In the genomic region with DNA sequence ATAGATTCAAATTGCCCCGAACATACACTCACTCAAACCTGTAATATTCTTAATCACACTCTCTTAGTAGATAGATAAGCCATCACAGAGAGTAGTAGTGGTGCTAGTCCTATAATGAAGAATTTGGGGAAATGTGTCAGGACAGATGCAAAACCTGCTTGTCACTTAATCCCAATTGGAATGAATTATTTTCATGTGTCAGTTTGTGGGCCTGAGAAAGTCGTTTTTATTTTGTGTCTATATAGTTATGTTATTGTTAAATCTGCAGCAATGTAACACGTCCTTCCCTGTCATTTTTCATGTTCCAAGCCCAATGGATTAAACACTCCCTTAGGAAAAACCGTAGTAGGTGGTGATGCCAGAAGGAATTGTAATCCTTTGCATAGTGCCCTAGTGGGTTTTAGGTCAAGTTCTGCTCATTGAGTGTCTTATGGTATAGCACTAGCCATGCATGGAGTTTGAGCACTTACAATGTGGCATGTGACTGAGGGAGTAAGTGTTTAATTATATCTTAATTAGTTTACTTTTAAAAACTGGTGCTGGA, we compare ENCODE assay signal across 1 cellular context.
TF ChIP-seq lines count a peak whose summit lies in the region.

No MANE protein-coding gene starts in this region.

TF ChIP-seq in K562, 482 proteins besides CTCF, POLR2A, EP300 and RAD21 (continued from another document and continues in another):
- TF ChIP-seq, protein P1, sequence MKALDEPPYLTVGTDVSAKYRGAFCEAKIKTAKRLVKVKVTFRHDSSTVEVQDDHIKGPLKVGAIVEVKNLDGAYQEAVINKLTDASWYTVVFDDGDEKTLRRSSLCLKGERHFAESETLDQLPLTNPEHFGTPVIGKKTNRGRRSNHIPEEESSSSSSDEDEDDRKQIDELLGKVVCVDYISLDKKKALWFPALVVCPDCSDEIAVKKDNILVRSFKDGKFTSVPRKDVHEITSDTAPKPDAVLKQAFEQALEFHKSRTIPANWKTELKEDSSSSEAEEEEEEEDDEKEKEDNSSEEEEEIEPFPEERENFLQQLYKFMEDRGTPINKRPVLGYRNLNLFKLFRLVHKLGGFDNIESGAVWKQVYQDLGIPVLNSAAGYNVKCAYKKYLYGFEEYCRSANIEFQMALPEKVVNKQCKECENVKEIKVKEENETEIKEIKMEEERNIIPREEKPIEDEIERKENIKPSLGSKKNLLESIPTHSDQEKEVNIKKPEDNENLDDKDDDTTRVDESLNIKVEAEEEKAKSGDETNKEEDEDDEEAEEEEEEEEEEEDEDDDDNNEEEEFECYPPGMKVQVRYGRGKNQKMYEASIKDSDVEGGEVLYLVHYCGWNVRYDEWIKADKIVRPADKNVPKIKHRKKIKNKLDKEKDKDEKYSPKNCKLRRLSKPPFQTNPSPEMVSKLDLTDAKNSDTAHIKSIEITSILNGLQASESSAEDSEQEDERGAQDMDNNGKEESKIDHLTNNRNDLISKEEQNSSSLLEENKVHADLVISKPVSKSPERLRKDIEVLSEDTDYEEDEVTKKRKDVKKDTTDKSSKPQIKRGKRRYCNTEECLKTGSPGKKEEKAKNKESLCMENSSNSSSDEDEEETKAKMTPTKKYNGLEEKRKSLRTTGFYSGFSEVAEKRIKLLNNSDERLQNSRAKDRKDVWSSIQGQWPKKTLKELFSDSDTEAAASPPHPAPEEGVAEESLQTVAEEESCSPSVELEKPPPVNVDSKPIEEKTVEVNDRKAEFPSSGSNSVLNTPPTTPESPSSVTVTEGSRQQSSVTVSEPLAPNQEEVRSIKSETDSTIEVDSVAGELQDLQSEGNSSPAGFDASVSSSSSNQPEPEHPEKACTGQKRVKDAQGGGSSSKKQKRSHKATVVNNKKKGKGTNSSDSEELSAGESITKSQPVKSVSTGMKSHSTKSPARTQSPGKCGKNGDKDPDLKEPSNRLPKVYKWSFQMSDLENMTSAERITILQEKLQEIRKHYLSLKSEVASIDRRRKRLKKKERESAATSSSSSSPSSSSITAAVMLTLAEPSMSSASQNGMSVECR (CRISPR knock-in tag; IDR thresholded peaks at IDR 0.05), result no peak
- TF ChIP-seq NFYB (IDR thresholded peaks at IDR 0.05; ENCODE audit: extremely low read depth, insufficient read length), result no peak
- TF ChIP-seq MAFK (IDR thresholded peaks at IDR 0.05; ENCODE audit: low read length), result no peak
- peak; percentile 93 for TF ChIP-seq CHCHD3 (CRISPR knock-in tag; IDR thresholded peaks at IDR 0.05)
- TF ChIP-seq LEF1 (IDR thresholded peaks at IDR 0.05), result 0 out of 2 replicates have a peak, but pooled peaks have one; percentile 18
- TF ChIP-seq TAF9B (IDR thresholded peaks at IDR 0.05; ENCODE audit: partially characterized antibody), result no peak
- TF ChIP-seq, protein P2, sequence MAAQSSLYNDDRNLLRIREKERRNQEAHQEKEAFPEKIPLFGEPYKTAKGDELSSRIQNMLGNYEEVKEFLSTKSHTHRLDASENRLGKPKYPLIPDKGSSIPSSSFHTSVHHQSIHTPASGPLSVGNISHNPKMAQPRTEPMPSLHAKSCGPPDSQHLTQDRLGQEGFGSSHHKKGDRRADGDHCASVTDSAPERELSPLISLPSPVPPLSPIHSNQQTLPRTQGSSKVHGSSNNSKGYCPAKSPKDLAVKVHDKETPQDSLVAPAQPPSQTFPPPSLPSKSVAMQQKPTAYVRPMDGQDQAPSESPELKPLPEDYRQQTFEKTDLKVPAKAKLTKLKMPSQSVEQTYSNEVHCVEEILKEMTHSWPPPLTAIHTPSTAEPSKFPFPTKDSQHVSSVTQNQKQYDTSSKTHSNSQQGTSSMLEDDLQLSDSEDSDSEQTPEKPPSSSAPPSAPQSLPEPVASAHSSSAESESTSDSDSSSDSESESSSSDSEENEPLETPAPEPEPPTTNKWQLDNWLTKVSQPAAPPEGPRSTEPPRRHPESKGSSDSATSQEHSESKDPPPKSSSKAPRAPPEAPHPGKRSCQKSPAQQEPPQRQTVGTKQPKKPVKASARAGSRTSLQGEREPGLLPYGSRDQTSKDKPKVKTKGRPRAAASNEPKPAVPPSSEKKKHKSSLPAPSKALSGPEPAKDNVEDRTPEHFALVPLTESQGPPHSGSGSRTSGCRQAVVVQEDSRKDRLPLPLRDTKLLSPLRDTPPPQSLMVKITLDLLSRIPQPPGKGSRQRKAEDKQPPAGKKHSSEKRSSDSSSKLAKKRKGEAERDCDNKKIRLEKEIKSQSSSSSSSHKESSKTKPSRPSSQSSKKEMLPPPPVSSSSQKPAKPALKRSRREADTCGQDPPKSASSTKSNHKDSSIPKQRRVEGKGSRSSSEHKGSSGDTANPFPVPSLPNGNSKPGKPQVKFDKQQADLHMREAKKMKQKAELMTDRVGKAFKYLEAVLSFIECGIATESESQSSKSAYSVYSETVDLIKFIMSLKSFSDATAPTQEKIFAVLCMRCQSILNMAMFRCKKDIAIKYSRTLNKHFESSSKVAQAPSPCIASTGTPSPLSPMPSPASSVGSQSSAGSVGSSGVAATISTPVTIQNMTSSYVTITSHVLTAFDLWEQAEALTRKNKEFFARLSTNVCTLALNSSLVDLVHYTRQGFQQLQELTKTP (IDR thresholded peaks at IDR 0.05; ENCODE audit: low read depth in 1 of 2, partially characterized antibody in 2 of 2), result peak in 1 of 2 experiments; percentile 19
- TF ChIP-seq NFIC (IDR thresholded peaks at IDR 0.05), result no peak
- no peak for TF ChIP-seq RBM39 (optimal IDR thresholded peaks at IDR 0.05; ENCODE audit: low read depth, low read length)
- no peak for TF ChIP-seq SNIP1 (IDR thresholded peaks at IDR 0.05; ENCODE audit: low read depth)
- TF ChIP-seq, protein P3, sequence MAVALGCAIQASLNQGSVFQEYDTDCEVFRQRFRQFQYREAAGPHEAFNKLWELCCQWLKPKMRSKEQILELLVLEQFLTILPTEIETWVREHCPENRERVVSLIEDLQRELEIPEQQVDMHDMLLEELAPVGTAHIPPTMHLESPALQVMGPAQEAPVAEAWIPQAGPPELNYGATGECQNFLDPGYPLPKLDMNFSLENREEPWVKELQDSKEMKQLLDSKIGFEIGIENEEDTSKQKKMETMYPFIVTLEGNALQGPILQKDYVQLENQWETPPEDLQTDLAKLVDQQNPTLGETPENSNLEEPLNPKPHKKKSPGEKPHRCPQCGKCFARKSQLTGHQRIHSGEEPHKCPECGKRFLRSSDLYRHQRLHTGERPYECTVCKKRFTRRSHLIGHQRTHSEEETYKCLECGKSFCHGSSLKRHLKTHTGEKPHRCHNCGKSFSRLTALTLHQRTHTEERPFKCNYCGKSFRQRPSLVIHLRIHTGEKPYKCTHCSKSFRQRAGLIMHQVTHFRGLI (CRISPR knock-in tag; IDR thresholded peaks at IDR 0.05), result no peak
- TF ChIP-seq, protein P4, sequence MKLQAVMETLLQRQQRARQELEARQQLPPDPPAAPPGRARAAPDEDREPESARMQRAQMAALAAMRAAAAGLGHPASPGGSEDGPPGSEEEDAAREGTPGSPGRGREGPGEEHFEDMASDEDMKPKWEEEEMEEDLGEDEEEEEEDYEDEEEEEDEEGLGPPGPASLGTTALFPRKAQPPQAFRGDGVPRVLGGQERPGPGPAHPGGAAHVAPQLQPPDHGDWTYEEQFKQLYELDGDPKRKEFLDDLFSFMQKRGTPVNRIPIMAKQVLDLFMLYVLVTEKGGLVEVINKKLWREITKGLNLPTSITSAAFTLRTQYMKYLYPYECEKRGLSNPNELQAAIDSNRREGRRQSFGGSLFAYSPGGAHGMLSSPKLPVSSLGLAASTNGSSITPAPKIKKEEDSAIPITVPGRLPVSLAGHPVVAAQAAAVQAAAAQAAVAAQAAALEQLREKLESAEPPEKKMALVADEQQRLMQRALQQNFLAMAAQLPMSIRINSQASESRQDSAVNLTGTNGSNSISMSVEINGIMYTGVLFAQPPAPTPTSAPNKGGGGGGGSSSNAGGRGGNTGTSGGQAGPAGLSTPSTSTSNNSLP (IDR thresholded peaks at IDR 0.05; ENCODE audit: borderline replicate concordance, low read depth, low read length), result 0 out of 2 replicates have a peak, but pooled peaks have one; percentile 18
- TF ChIP-seq, protein P5, sequence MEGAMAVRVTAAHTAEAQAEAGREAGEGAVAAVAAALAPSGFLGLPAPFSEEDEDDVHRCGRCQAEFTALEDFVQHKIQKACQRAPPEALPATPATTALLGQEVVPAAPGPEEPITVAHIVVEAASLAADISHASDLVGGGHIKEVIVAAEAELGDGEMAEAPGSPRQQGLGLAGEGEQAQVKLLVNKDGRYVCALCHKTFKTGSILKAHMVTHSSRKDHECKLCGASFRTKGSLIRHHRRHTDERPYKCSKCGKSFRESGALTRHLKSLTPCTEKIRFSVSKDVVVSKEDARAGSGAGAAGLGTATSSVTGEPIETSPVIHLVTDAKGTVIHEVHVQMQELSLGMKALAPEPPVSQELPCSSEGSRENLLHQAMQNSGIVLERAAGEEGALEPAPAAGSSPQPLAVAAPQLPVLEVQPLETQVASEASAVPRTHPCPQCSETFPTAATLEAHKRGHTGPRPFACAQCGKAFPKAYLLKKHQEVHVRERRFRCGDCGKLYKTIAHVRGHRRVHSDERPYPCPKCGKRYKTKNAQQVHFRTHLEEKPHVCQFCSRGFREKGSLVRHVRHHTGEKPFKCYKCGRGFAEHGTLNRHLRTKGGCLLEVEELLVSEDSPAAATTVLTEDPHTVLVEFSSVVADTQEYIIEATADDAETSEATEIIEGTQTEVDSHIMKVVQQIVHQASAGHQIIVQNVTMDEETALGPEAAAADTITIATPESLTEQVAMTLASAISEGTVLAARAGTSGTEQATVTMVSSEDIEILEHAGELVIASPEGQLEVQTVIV (CRISPR knock-in tag; IDR thresholded peaks at IDR 0.05; ENCODE audit: borderline replicate concordance), result peak; percentile 51
- TF ChIP-seq POLR3A (IDR thresholded peaks at IDR 0.05; ENCODE audit: borderline replicate concordance, extremely low read depth, insufficient read depth, insufficient read length), result no peak
- TF ChIP-seq ZC3H8 (IDR thresholded peaks at IDR 0.05), result no peak
- no peak; the same call in 1 of the 2 replicates for TF ChIP-seq ZBTB1 (CRISPR knock-in tag; IDR thresholded peaks at IDR 0.05; ENCODE audit: borderline replicate concordance, low read depth)
- TF ChIP-seq, protein P6, sequence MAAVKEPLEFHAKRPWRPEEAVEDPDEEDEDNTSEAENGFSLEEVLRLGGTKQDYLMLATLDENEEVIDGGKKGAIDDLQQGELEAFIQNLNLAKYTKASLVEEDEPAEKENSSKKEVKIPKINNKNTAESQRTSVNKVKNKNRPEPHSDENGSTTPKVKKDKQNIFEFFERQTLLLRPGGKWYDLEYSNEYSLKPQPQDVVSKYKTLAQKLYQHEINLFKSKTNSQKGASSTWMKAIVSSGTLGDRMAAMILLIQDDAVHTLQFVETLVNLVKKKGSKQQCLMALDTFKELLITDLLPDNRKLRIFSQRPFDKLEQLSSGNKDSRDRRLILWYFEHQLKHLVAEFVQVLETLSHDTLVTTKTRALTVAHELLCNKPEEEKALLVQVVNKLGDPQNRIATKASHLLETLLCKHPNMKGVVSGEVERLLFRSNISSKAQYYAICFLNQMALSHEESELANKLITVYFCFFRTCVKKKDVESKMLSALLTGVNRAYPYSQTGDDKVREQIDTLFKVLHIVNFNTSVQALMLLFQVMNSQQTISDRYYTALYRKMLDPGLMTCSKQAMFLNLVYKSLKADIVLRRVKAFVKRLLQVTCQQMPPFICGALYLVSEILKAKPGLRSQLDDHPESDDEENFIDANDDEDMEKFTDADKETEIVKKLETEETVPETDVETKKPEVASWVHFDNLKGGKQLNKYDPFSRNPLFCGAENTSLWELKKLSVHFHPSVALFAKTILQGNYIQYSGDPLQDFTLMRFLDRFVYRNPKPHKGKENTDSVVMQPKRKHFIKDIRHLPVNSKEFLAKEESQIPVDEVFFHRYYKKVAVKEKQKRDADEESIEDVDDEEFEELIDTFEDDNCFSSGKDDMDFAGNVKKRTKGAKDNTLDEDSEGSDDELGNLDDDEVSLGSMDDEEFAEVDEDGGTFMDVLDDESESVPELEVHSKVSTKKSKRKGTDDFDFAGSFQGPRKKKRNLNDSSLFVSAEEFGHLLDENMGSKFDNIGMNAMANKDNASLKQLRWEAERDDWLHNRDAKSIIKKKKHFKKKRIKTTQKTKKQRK (IDR thresholded peaks at IDR 0.05; ENCODE audit: borderline replicate concordance, low read depth, low read length), result no peak
- TF ChIP-seq BRD9 (IDR thresholded peaks at IDR 0.05; ENCODE audit: low read depth, partially characterized antibody), result no peak
- no peak for TF ChIP-seq CREBBP (IDR thresholded peaks at IDR 0.05; ENCODE audit: low read depth, low read length)
- TF ChIP-seq NBN (IDR thresholded peaks at IDR 0.05; ENCODE audit: low read depth), result no peak
- TF ChIP-seq ZBTB17 (CRISPR knock-in tag; IDR thresholded peaks at IDR 0.05), result no peak
- peak; percentile 56 for TF ChIP-seq EWSR1 (IDR thresholded peaks at IDR 0.05; ENCODE audit: borderline replicate concordance, low read depth, partially characterized antibody)
- TF ChIP-seq CEBPG (CRISPR knock-in tag; IDR thresholded peaks at IDR 0.05), result no peak
- no peak for TF ChIP-seq CEBPG (tag; conservative IDR thresholded peaks at IDR 0.05 in 1 of 2, IDR thresholded peaks at IDR 0.05 in 1 of 2)
- TF ChIP-seq, protein P7, sequence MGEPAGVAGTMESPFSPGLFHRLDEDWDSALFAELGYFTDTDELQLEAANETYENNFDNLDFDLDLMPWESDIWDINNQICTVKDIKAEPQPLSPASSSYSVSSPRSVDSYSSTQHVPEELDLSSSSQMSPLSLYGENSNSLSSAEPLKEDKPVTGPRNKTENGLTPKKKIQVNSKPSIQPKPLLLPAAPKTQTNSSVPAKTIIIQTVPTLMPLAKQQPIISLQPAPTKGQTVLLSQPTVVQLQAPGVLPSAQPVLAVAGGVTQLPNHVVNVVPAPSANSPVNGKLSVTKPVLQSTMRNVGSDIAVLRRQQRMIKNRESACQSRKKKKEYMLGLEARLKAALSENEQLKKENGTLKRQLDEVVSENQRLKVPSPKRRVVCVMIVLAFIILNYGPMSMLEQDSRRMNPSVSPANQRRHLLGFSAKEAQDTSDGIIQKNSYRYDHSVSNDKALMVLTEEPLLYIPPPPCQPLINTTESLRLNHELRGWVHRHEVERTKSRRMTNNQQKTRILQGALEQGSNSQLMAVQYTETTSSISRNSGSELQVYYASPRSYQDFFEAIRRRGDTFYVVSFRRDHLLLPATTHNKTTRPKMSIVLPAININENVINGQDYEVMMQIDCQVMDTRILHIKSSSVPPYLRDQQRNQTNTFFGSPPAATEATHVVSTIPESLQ (CRISPR knock-in tag; IDR thresholded peaks at IDR 0.05), result no peak
- no peak for TF ChIP-seq CREM (IDR thresholded peaks at IDR 0.05; ENCODE audit: low read depth)
- TF ChIP-seq PTBP1 (IDR thresholded peaks at IDR 0.05; ENCODE audit: low read depth, low read length), result no peak
- TF ChIP-seq, protein P8, sequence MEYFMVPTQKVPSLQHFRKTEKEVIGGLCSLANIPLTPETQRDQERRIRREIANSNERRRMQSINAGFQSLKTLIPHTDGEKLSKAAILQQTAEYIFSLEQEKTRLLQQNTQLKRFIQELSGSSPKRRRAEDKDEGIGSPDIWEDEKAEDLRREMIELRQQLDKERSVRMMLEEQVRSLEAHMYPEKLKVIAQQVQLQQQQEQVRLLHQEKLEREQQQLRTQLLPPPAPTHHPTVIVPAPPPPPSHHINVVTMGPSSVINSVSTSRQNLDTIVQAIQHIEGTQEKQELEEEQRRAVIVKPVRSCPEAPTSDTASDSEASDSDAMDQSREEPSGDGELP (CRISPR knock-in tag; IDR thresholded peaks at IDR 0.05; ENCODE audit: borderline replicate concordance), result no peak
- TF ChIP-seq HNRNPL (IDR thresholded peaks at IDR 0.05; ENCODE audit: low read depth, low read length), result peak; percentile 65; the same call in 1 of the 2 replicates
- TF ChIP-seq CBX3 (IDR thresholded peaks at IDR 0.05; ENCODE audit: borderline replicate concordance in 1 of 2, low read length in 2 of 2), result no peak
- TF ChIP-seq HNRNPLL (IDR thresholded peaks at IDR 0.05; ENCODE audit: low read depth, low read length, poor library complexity, severe bottlenecking), result no peak
- no peak for TF ChIP-seq NCOA6 (IDR thresholded peaks at IDR 0.05)
- no peak; the same call in 1 of the 2 replicates for TF ChIP-seq NCOR1 (IDR thresholded peaks at IDR 0.05)
